In the genomic region with DNA sequence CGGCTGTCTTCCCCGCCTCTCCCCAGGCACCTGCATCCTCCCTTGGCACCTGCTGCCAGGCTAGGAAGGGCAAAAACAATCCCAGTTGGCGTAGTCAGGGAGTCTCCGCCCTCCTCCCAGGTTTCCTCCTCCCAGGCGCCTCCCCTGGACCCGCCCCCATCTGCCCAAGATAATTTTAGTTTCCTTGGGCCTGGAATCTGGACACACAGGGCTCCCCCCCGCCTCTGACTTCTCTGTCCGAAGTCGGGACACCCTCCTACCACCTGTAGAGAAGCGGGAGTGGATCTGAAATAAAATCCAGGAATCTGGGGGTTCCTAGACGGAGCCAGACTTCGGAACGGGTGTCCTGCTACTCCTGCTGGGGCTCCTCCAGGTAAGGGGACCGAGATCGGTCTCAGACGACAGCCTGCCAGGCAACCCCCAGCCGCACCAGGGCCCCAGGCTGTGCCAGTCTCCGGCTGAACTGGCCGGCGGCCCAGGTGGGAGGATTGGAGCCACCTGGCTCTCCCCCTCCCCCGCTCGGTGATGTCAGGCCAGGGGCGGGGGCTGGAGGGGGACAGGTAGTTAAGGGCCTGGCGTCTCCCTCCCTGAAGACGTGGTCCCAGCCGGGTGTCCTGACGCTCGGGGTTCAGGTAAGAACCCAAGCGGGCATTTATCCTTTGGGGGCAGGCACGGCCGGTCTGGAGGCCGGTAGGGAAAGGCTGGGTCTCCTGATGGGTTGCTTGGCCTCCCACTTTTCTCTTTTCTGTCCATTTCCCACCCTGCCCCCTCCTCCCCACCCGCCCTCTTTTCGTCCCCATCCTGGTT, we compare ENCODE assay signal across 1 cellular context.
TF ChIP-seq lines count a peak whose summit lies in the region.

A gene (plus strand): TSS at position 178 of the 807 bp plus-strand sequence. CDS start 4,364 bp downstream, outside the sequence.

TF ChIP-seq in K562, 482 proteins besides CTCF, POLR2A, EP300 and RAD21 (continued from another document):
- TF ChIP-seq, protein P1, sequence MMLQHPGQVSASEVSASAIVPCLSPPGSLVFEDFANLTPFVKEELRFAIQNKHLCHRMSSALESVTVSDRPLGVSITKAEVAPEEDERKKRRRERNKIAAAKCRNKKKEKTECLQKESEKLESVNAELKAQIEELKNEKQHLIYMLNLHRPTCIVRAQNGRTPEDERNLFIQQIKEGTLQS (IDR thresholded peaks at IDR 0.05): peak; percentile 62
- TF ChIP-seq, protein P1 (CRISPR knock-in tag; conservative IDR thresholded peaks at IDR 0.05): no peak
- TF ChIP-seq, protein P2, sequence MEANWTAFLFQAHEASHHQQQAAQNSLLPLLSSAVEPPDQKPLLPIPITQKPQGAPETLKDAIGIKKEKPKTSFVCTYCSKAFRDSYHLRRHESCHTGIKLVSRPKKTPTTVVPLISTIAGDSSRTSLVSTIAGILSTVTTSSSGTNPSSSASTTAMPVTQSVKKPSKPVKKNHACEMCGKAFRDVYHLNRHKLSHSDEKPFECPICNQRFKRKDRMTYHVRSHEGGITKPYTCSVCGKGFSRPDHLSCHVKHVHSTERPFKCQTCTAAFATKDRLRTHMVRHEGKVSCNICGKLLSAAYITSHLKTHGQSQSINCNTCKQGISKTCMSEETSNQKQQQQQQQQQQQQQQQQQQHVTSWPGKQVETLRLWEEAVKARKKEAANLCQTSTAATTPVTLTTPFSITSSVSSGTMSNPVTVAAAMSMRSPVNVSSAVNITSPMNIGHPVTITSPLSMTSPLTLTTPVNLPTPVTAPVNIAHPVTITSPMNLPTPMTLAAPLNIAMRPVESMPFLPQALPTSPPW (CRISPR knock-in tag; IDR thresholded peaks at IDR 0.05): peak; percentile 55; the same call in 1 of the 2 replicates
- TF ChIP-seq KAT7 (CRISPR knock-in tag; IDR thresholded peaks at IDR 0.05; ENCODE audit: borderline replicate concordance) (peak; percentile 28; the same call in 1 of the 2 replicates), JUND (IDR thresholded peaks at IDR 0.05; ENCODE audit: borderline replicate concordance, low read depth, low read length) (0 out of 2 replicates have a peak, but pooled peaks have one; percentile 21), JUND (tag; IDR thresholded peaks at IDR 0.05; ENCODE audit: borderline replicate concordance, low read depth, low read length) (no peak), MAZ (CRISPR knock-in tag; conservative IDR thresholded peaks at IDR 0.05 in 1 of 2, IDR thresholded peaks at IDR 0.05 in 1 of 2) (no peak), CTBP1 (IDR thresholded peaks at IDR 0.05; ENCODE audit: borderline replicate concordance) (0 out of 2 replicates have a peak, but pooled peaks have one; percentile 34), RCOR1 (IDR thresholded peaks at IDR 0.05; ENCODE audit: borderline replicate concordance in 1 of 2, low read depth in 2 of 2, low read length in 2 of 2) (no peak), ATF7 (IDR thresholded peaks at IDR 0.05) (peak; percentile 42; the same call in 1 of the 2 replicates), ZBTB7A (IDR thresholded peaks at IDR 0.05; ENCODE audit: borderline replicate concordance, control insufficient read depth, low read depth, low read length) (peak; percentile 3; the same call in 1 of the 2 replicates), GTF2F1 (IDR thresholded peaks at IDR 0.05; ENCODE audit: low read depth, low read length) (no peak)
- TF ChIP-seq, protein P3, sequence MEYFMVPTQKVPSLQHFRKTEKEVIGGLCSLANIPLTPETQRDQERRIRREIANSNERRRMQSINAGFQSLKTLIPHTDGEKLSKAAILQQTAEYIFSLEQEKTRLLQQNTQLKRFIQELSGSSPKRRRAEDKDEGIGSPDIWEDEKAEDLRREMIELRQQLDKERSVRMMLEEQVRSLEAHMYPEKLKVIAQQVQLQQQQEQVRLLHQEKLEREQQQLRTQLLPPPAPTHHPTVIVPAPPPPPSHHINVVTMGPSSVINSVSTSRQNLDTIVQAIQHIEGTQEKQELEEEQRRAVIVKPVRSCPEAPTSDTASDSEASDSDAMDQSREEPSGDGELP (CRISPR knock-in tag; IDR thresholded peaks at IDR 0.05; ENCODE audit: borderline replicate concordance): peak; percentile 25; the same call in 1 of the 2 replicates
